In genomic region chr7:129363-130221, GRCh38 we compare ENCODE assay signal across 11 cellular contexts.
DNase-seq lines count a peak whose midpoint lies in the region; ATAC-seq and TF ChIP-seq lines count a peak whose summit lies in the region.
"Had no signal": no experiment of that assay in that cellular context is flagged by ENCODE, and none has a peak within 500 bp of the region (broad histone marks: within the 10 kb centered on the region; RNA-seq: fewer than 3 reads in every experiment).

No MANE protein-coding gene starts in this region.

- peaks cover 12% of the 10 kb centered on the region for H3K4me1 ChIP-seq in osteoblast (ENCODE audit: insufficient read depth, low read length)

- H3K27ac ChIP-seq in osteoblast (ENCODE audit: low read depth, low read length) = peak overlapping the region; percentile 57

- no peaks in the 10 kb centered on the region for H3K36me3 ChIP-seq in osteoblast (ENCODE audit: insufficient read depth, low read length)
- H3K36me3 ChIP-seq: MG63 had no signal

- no peak for ATAC-seq in HG02571 (IDR thresholded peaks at IDR 0.05; ENCODE audit: unreplicated experiment)
- ATAC-seq: activated T-helper 17 cell treated with anti-CD3 and anti-CD28 coated beads, Interleukin-2, amount 50 U/mL, for 72 hours had no signal

- no peaks in the 10 kb centered on the region for H4K20me1 ChIP-seq in osteoblast (ENCODE audit: insufficient read depth, low read length)

- no peaks in the 10 kb centered on the region for H3K79me2 ChIP-seq in osteoblast (ENCODE audit: insufficient read depth, low read length)

- H3K4me3 ChIP-seq in AG10803 (ENCODE audit: low read length) (peak overlapping the region; percentile 36), fibroblast of mammary gland (ENCODE audit: control insufficient read depth, low read depth, low read length) (peak overlapping the region; percentile 4), osteoblast (ENCODE audit: insufficient read depth, low read length) (peak overlapping the region; percentile 62)
- H3K4me3 ChIP-seq: MG63 had no signal

- DNase-seq in AG10803 (ENCODE audit: low read depth) (peak; percentile 86), NCI-H2107 treated with DMSO at 0.1 percent for 48 hours (lab: John Stamatoyannopoulos, UW; ENCODE audit: unreplicated experiment) (peak; percentile 47), fibroblast of mammary gland (ENCODE audit: low read depth) (peak; percentile 73), osteoblast (ENCODE audit: insufficient read length, low spot score, missing footprints) (peak; percentile 93), T-helper 9 cell (no peak), NCI-H1417 treated with DMSO at 0.1 percent for 48 hours (lab: John Stamatoyannopoulos, UW) (no peak), cerebellar nuclear complex (lab: John Stamatoyannopoulos, UW) (no peak)
- DNase-seq: CD4-positive, alpha-beta T cell; MG63 had no signal

- no peaks in the 10 kb centered on the region for H3K9me3 ChIP-seq in osteoblast (ENCODE audit: low read depth, low read length)
- H3K9me3 ChIP-seq: MG63 had no signal

- peak overlapping the region; percentile 64 for H3K4me2 ChIP-seq in osteoblast (ENCODE audit: insufficient read depth, low read length)

- H3K27me3 ChIP-seq in osteoblast (ENCODE audit: insufficient read depth, low read length) = no peaks in the 10 kb centered on the region
- H3K27me3 ChIP-seq: MG63 had no signal

- TF ChIP-seq CTCF in AG10803 (conservative IDR thresholded peaks at IDR 0.05; ENCODE audit: low read length) (no peak), fibroblast of mammary gland (conservative IDR thresholded peaks at IDR 0.05; ENCODE audit: control insufficient read depth, insufficient read depth, low read depth, low read length) (no peak), osteoblast (IDR thresholded peaks at IDR 0.05; ENCODE audit: extremely low read depth, low read depth, low read length) (no peak)

- H2AFZ ChIP-seq in osteoblast (ENCODE audit: low read length) = peak overlapping the region; percentile 67

Comparison
In these comparisons a context has a peak if more than half of its experiments do, and no peak if none do; other contexts are left out.
1. DNase-seq: peak in AG10803 (single experiment), NCI-H2107 treated with DMSO at 0.1 percent for 48 hours (single experiment), fibroblast of mammary gland (single experiment) and osteoblast (single experiment); none in T-helper 9 cell (single experiment), NCI-H1417 treated with DMSO at 0.1 percent for 48 hours (single experiment) and cerebellar nuclear complex (0 of 2).
2. H3K4me3 ChIP-seq: peak in every context shown above with its lines; median percentile 62 in osteoblast; 36 in AG10803; 4 in fibroblast of mammary gland.